Comparison of ENCODE assay signal across 13 cellular contexts in genomic region chr9:17627641-17628040, GRCh38. TPM values are rescaled to one million over a fixed set of nuclear protein-coding genes. Genes with fewer than 3 reads are reported as not detected.
DNase-seq lines count a peak whose midpoint lies in the region; ATAC-seq and TF ChIP-seq lines count a peak whose summit lies in the region.
"Had no signal": no experiment of that assay in that cellular context is flagged by ENCODE, and none has a peak within 500 bp of the region (broad histone marks: within the 10 kb centered on the region; RNA-seq: fewer than 3 reads in every experiment).

No MANE protein-coding gene starts in this region.

- H3K4me1 Mint-ChIP-seq in glutamatergic neuron (ENCODE audit: low read depth, unreplicated experiment) (peaks cover 33% of the 10 kb centered on the region), MCF 10A (ENCODE audit: insufficient read depth, unreplicated experiment) (no peaks in the 10 kb centered on the region)
- H3K4me1 Mint-ChIP-seq: memory B cell had no signal

- no peaks in the 10 kb centered on the region for H3K27me3 Mint-ChIP-seq in glutamatergic neuron (ENCODE audit: unreplicated experiment)
- H3K27me3 Mint-ChIP-seq in MCF 10A (ENCODE audit: insufficient read depth, unreplicated experiment), result peaks cover 14% of the 10 kb centered on the region
- H3K27me3 Mint-ChIP-seq: activated naive CD8-positive, alpha-beta T cell; memory B cell; stimulated activated naive CD8-positive, alpha-beta T cell treated with anti-CD3 and anti-CD28 coated beads, Interleukin-15, Interleukin-2, amounts not matched to agents 100 ng/mL and 50 ng/mL, for 24 hours had no signal

- CTCF ChIA-PET in MCF 10A (lab: Yijun Ruan, JAX), result no interaction called here

- POLR2A ChIA-PET in MCF 10A (lab: Yijun Ruan, JAX), result no interaction called here

- peak overlapping the region; percentile 1 for H3K4me3 Mint-ChIP-seq in glutamatergic neuron (ENCODE audit: unreplicated experiment)
- no peak overlapping the region for H3K4me3 Mint-ChIP-seq in MCF 10A (ENCODE audit: unreplicated experiment)
- H3K4me3 Mint-ChIP-seq: activated naive CD8-positive, alpha-beta T cell; H9; memory B cell; stimulated activated naive CD8-positive, alpha-beta T cell treated with anti-CD3 and anti-CD28 coated beads, Interleukin-15, Interleukin-2, amounts not matched to agents 100 ng/mL and 50 ng/mL, for 24 hours had no signal

- DNase-seq in Daoy (ENCODE audit: low read depth) (peak; percentile 39), NCI-H146 treated with DMSO at 0.1 percent for 48 hours (lab: John Stamatoyannopoulos, UW; ENCODE audit: unreplicated experiment) (peak; percentile 98), NCI-H524 treated with DMSO at 0.1 percent for 48 hours (lab: John Stamatoyannopoulos, UW) (peak; percentile 70), glutamatergic neuron (no peak), MCF 10A (ENCODE audit: unreplicated experiment) (no peak), UCSD-AML1 (lab: John Stamatoyannopoulos, UW; ENCODE audit: unreplicated experiment) (no peak), T-helper 1 cell (no peak)
- DNase-seq: activated CD4-positive, CD25-positive, alpha-beta regulatory T cell; H9 had no signal

- no peaks in the 10 kb centered on the region for H3K36me3 Mint-ChIP-seq in glutamatergic neuron (ENCODE audit: unreplicated experiment)
- no peaks in the 10 kb centered on the region for H3K36me3 Mint-ChIP-seq in MCF 10A (ENCODE audit: insufficient read depth, unreplicated experiment)
- H3K36me3 Mint-ChIP-seq: activated naive CD8-positive, alpha-beta T cell; memory B cell had no signal

- H3K27ac Mint-ChIP-seq in glutamatergic neuron (ENCODE audit: unreplicated experiment) (peak overlapping the region; percentile 28), MCF 10A (ENCODE audit: low read depth, unreplicated experiment) (no peak overlapping the region)
- H3K27ac Mint-ChIP-seq: activated naive CD8-positive, alpha-beta T cell; H9; memory B cell; stimulated activated naive CD8-positive, alpha-beta T cell treated with anti-CD3 and anti-CD28 coated beads, Interleukin-15, Interleukin-2, amounts not matched to agents 100 ng/mL and 50 ng/mL, for 24 hours had no signal

- TF ChIP-seq CTCF in glutamatergic neuron (IDR thresholded peaks at IDR 0.05; ENCODE audit: partially characterized antibody, unreplicated experiment), result no peak
- no peak for TF ChIP-seq CTCF in MCF 10A (IDR thresholded peaks at IDR 0.05; ENCODE audit: unreplicated experiment)

- no peak for ATAC-seq in GM21423 (IDR thresholded peaks at IDR 0.05; ENCODE audit: unreplicated experiment)

- intact Hi-C loops in MCF 10A (cut with micrococcal nuclease), result no loop called here

- no TSS peak for BruUV-seq in MCF 10A (replicated peaks; lab: Mats Ljungman, UMichigan)

- H3K9me3 Mint-ChIP-seq in glutamatergic neuron (ENCODE audit: unreplicated experiment) (peaks cover 3% of the 10 kb centered on the region), MCF 10A (ENCODE audit: unreplicated experiment) (no peaks in the 10 kb centered on the region)
- H3K9me3 Mint-ChIP-seq: H9 had no signal

RNA-seq across cellular contexts. Expression of gene SH3GL2, which starts 48.8 kb away (rescaled TPM):
- total RNA-seq in Daoy (2014; rRNA removed; shearing (Covaris generic)), result 0.17 TPM in 1 of 2 replicates, not detected in the other
- total RNA-seq in glutamatergic neuron (ENCODE audit: unreplicated experiment) (8.1 TPM), MCF 10A (2022) (not detected in 2 replicates)

Comparison
In these comparisons a context has a peak if more than half of its experiments do, and no peak if none do; other contexts are left out.
1. DNase-seq: peak in Daoy (single experiment), NCI-H146 treated with DMSO at 0.1 percent for 48 hours (single experiment) and NCI-H524 treated with DMSO at 0.1 percent for 48 hours (single experiment); none in glutamatergic neuron (single experiment), MCF 10A (single experiment), UCSD-AML1 (single experiment) and T-helper 1 cell (0 of 5).